ENCODE assay signal across 12 cellular contexts in genomic region chr2:16713011-16713423, GRCh38.
DNase-seq lines count a peak whose midpoint lies in the region; ATAC-seq, FAIRE-seq and TF ChIP-seq lines count a peak whose summit lies in the region.
"Had no signal": no experiment of that assay in that cellular context is flagged by ENCODE, and none has a peak within 500 bp of the region (broad histone marks: within the 10 kb centered on the region; RNA-seq: fewer than 3 reads in every experiment).

No MANE protein-coding gene starts in this region.

- POLR2A ChIA-PET in GM10248 (lab: Yijun Ruan, JAX) = no interaction called here

- CTCF ChIA-PET in GM10248 (lab: Yijun Ruan, JAX) = no interaction called here

- ATAC-seq in GM18498 (IDR thresholded peaks at IDR 0.05; ENCODE audit: unreplicated experiment) (peak; percentile 91), GM21367 (IDR thresholded peaks at IDR 0.05; ENCODE audit: unreplicated experiment) (peak; percentile 87), HG03175 (IDR thresholded peaks at IDR 0.05; ENCODE audit: unreplicated experiment) (peak; percentile 84), HG02588 (IDR thresholded peaks at IDR 0.05; ENCODE audit: unreplicated experiment) (no peak)
- ATAC-seq: naive thymus-derived CD8-positive, alpha-beta T cell had no signal

- TF ChIP-seq CTCF in GM10248 (IDR thresholded peaks at IDR 0.05; ENCODE audit: control extremely low read depth, extremely low read depth, low read depth, missing control alignments) = no peak

- H3K27ac ChIP-seq in caudate nucleus (ENCODE audit: low read depth, low read length) = peak overlapping the region; percentile 59

- DNase-seq in caudate nucleus (lab: John Stamatoyannopoulos, UW) (peak in 8 of 61 donors; percentile 9 to 84 (median 46)), GM19239 (ENCODE audit: insufficient read length, low spot score) (no peak), GM10248 (ENCODE audit: extremely low spot score) (no peak), UCSD-AML1 (lab: John Stamatoyannopoulos, UW; ENCODE audit: unreplicated experiment) (no peak)
- DNase-seq: MG63; naive thymus-derived CD8-positive, alpha-beta T cell; trophoblast cell had no signal

- no peak for FAIRE-seq in GM19239 (lab: Jason Lieb, UNC)
- FAIRE-seq: H1 had no signal
